Comparison of ENCODE assay signal across 18 cellular contexts in the genomic region with DNA sequence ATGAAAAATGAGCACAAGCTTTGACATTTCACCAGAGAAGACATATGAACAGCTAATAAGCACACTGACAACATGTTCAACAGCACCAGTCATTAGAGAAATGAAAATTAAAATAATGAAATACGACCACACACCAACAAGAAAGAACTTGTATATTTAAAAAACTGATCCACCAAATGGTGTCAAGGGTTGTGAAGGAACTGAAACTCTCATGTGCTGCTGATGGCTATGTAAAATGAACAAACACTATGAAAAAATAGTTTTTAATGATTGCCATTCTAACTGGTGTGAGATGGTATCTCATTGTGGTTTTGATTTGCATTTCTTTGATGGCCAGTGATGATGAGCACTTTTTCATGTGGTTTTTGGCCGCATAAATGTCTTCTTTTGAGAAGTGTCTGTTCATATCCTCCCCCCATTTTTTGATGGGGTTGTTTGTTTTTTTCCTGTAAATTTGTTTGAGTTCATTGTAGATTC.
DNase-seq lines count a peak whose midpoint lies in the region; ATAC-seq and TF ChIP-seq lines count a peak whose summit lies in the region.
"Had no signal": no experiment of that assay in that cellular context is flagged by ENCODE, and none has a peak within 500 bp of the region (broad histone marks: within the 10 kb centered on the region; RNA-seq: fewer than 3 reads in every experiment).

No MANE protein-coding gene starts in this region.

- no peak overlapping the region for H3K4me3 Mint-ChIP-seq in activated B cell treated with CpG ODN at 0.5 μM for 24 hours
- H3K4me3 Mint-ChIP-seq in activated CD4-positive, alpha-beta T cell treated with anti-CD3 and anti-CD28 coated beads, Interleukin-2, amount 10 ng/mL, durations not matched to agents 24 days and 14 days = no peak overlapping the region
- H3K4me3 Mint-ChIP-seq: activated CD4-positive, alpha-beta T cell treated with anti-CD3 and anti-CD28 coated beads for 36 hours; activated naive CD4-positive, alpha-beta T cell treated with anti-CD3 and anti-CD28 coated beads, Interleukin-2, amount 10 ng/mL, durations not matched to agents 7 days and 5 days; brain; GM23338; T-helper 17 cell had no signal

- H3K4me1 Mint-ChIP-seq in activated B cell treated with CpG ODN at 0.5 μM for 24 hours = peaks cover 29% of the 10 kb centered on the region
- no peaks in the 10 kb centered on the region for H3K4me1 Mint-ChIP-seq in activated CD4-positive, alpha-beta T cell treated with anti-CD3 and anti-CD28 coated beads, Interleukin-2, amount 10 ng/mL, durations not matched to agents 24 days and 14 days
- H3K4me1 Mint-ChIP-seq: brain, GM23338 had no signal

- H3K27ac Mint-ChIP-seq in activated B cell treated with CpG ODN at 0.5 μM for 24 hours = no peak overlapping the region
- no peak overlapping the region for H3K27ac Mint-ChIP-seq in activated CD4-positive, alpha-beta T cell treated with anti-CD3 and anti-CD28 coated beads, Interleukin-2, amount 10 ng/mL, durations not matched to agents 24 days and 14 days
- H3K27ac Mint-ChIP-seq: activated CD4-positive, alpha-beta T cell treated with anti-CD3 and anti-CD28 coated beads for 36 hours; activated naive CD4-positive, alpha-beta T cell treated with anti-CD3 and anti-CD28 coated beads, Interleukin-2, amount 10 ng/mL, durations not matched to agents 7 days and 5 days; brain; GM23338; T-helper 17 cell had no signal

- H3K36me3 Mint-ChIP-seq in activated B cell treated with CpG ODN at 0.5 μM for 24 hours (ENCODE audit: low read depth) = peaks cover 43% of the 10 kb centered on the region
- H3K36me3 Mint-ChIP-seq in activated CD4-positive, alpha-beta T cell treated with anti-CD3 and anti-CD28 coated beads, Interleukin-2, amount 10 ng/mL, durations not matched to agents 24 days and 14 days (ENCODE audit: low read depth) = peaks cover 24% of the 10 kb centered on the region

- peak; percentile 81 for ATAC-seq in GM18498 (IDR thresholded peaks at IDR 0.05; ENCODE audit: unreplicated experiment)
- ATAC-seq in GM21381 (IDR thresholded peaks at IDR 0.05; ENCODE audit: unreplicated experiment) = peak; percentile 74
- peak; percentile 65 for ATAC-seq in HG03378 (IDR thresholded peaks at IDR 0.05; ENCODE audit: unreplicated experiment)
- peak; percentile 45 for ATAC-seq in activated B cell treated with CpG ODN at 0.5 μM for 24 hours (ENCODE audit: low read depth)
- no peak for ATAC-seq in GM19467 (IDR thresholded peaks at IDR 0.05; ENCODE audit: unreplicated experiment)
- ATAC-seq: activated CD4-positive, alpha-beta T cell treated with anti-CD3 and anti-CD28 coated beads for 36 hours; GM23338; Right ventricle myocardium inferior; T-helper 17 cell had no signal

- POLR2A ChIA-PET in activated B cell treated with CpG ODN at 0.5 μM for 24 hours (lab: Charles Lee) = no interaction called here

- intact Hi-C loops in activated B cell treated with CpG ODN at 0.5 μM for 24 hours (cut with micrococcal nuclease) = no loop called here
- intact Hi-C loops in activated CD4-positive, alpha-beta T cell treated with anti-CD3 and anti-CD28 coated beads, Interleukin-2, amount 10 ng/mL, durations not matched to agents 24 days and 14 days (cut with micrococcal nuclease) = no loop called here

- peaks cover 3% of the 10 kb centered on the region for H3K9me3 Mint-ChIP-seq in activated B cell treated with CpG ODN at 0.5 μM for 24 hours
- H3K9me3 Mint-ChIP-seq in activated CD4-positive, alpha-beta T cell treated with anti-CD3 and anti-CD28 coated beads, Interleukin-2, amount 10 ng/mL, durations not matched to agents 24 days and 14 days = peaks cover 15% of the 10 kb centered on the region

- no peak for DNase-seq in activated B cell treated with CpG ODN at 0.5 μM for 24 hours
- DNase-seq in activated naive CD4-positive, alpha-beta T cell treated with anti-CD3 and anti-CD28 coated beads, Interleukin-2, amount 50 U/mL, for 16 hours = no peak
- DNase-seq in NCI-H1092 treated with DMSO at 0.1 percent for 48 hours (lab: John Stamatoyannopoulos, UW) = no peak
- DNase-seq in activated CD4-positive, alpha-beta T cell treated with anti-CD3 and anti-CD28 coated beads, Interleukin-2, amount 10 ng/mL, durations not matched to agents 24 days and 14 days = no peak
- DNase-seq: activated CD4-positive, alpha-beta T cell treated with anti-CD3 and anti-CD28 coated beads for 36 hours; activated naive CD4-positive, alpha-beta T cell treated with anti-CD3 and anti-CD28 coated beads, Interleukin-2, amount 10 ng/mL, durations not matched to agents 7 days and 5 days; dorsolateral prefrontal cortex; GF-D8; head of caudate nucleus; NCI-H1105 treated with DMSO at 0.1 percent for 48 hours; T-helper 17 cell had no signal

- CTCF ChIA-PET in activated B cell treated with CpG ODN at 0.5 μM for 24 hours (lab: Charles Lee) = no interaction called here

- no peak for TF ChIP-seq CTCF in activated B cell treated with CpG ODN at 0.5 μM for 24 hours (IDR thresholded peaks at IDR 0.05)

- no peaks in the 10 kb centered on the region for H3K27me3 Mint-ChIP-seq in activated B cell treated with CpG ODN at 0.5 μM for 24 hours
- no peaks in the 10 kb centered on the region for H3K27me3 Mint-ChIP-seq in activated CD4-positive, alpha-beta T cell treated with anti-CD3 and anti-CD28 coated beads, Interleukin-2, amount 10 ng/mL, durations not matched to agents 24 days and 14 days
- H3K27me3 Mint-ChIP-seq: activated CD4-positive, alpha-beta T cell treated with anti-CD3 and anti-CD28 coated beads for 36 hours; activated naive CD4-positive, alpha-beta T cell treated with anti-CD3 and anti-CD28 coated beads, Interleukin-2, amount 10 ng/mL, durations not matched to agents 7 days and 5 days; brain; T-helper 17 cell had no signal
